1 cellular context compared by ENCODE assay signal in genomic region chr9:28547469-28547981, GRCh38.
A peak's percentile ranks its signal among the peaks of the same experiment; 100 is the strongest.
TF ChIP-seq lines count a peak whose summit lies in the region.

No MANE protein-coding gene starts in this region.

TF ChIP-seq in SK-N-SH, 30 proteins besides CTCF, POLR2A, EP300 and RAD21 (continued from another document):
- TF ChIP-seq RXRA (IDR thresholded peaks at IDR 0.05; ENCODE audit: borderline replicate concordance, low read depth) (peak; percentile 55; the same call in 1 of the 2 replicates), FOXJ3 (CRISPR knock-in tag; IDR thresholded peaks at IDR 0.05) (no peak), MEF2A (IDR thresholded peaks at IDR 0.05; ENCODE audit: borderline replicate concordance, low read depth) (0 out of 2 replicates have a peak, but pooled peaks have one; percentile 28), GABPA (IDR thresholded peaks at IDR 0.05; ENCODE audit: low read depth) (no peak), FOSL2 (IDR thresholded peaks at IDR 0.05; ENCODE audit: borderline replicate concordance, low read depth) (no peak), TCF12 (IDR thresholded peaks at IDR 0.05) (0 out of 2 replicates have a peak, but pooled peaks have one; percentile 10), NFIC (IDR thresholded peaks at IDR 0.05; ENCODE audit: borderline replicate concordance) (peak; percentile 34; the same call in 1 of the 2 replicates)
